ENCODE assay signal across 14 cellular contexts in genomic region chr4:39823193-39823592, GRCh38.
DNase-seq lines count a peak whose midpoint lies in the region; ATAC-seq, FAIRE-seq and TF ChIP-seq lines count a peak whose summit lies in the region.
"Had no signal": no experiment of that assay in that cellular context is flagged by ENCODE, and none has a peak within 500 bp of the region (broad histone marks: within the 10 kb centered on the region; RNA-seq: fewer than 3 reads in every experiment).

No MANE protein-coding gene starts in this region.

- CTCF ChIA-PET in GM12878 (lab: Yijun Ruan, JAX) = interaction anchor here (0.9 kb wide), 1 partner anchor 661 kb away, joined by 3 read pairs; no protein-coding TSS in a partner anchor

- H3K9me3 ChIP-seq in GM12878 (replicated peaks; ENCODE audit: control insufficient read depth, insufficient read depth, low read length) = no peaks in the 10 kb centered on the region
- no peaks in the 10 kb centered on the region for H3K9me3 ChIP-seq in right cardiac atrium (ENCODE audit: control insufficient read depth, low read length)
- H3K9me3 ChIP-seq: neutrophil had no signal

- TF ChIP-seq POLR2A in GM12878 (IDR thresholded peaks at IDR 0.05; ENCODE audit: low read depth, low read length) = no peak

- POLR2A ChIA-PET in GM12878 (lab: Charles Lee) = no interaction called here

- WGBS in GM12878 (ENCODE audit: insufficient coverage, insufficient replicate concordance, low lambda C conversion rate, missing lambda C conversion rate) = 92% methylated on average over 2 of the region's 2 CpGs
- 54% methylated on average over 2 of the region's 2 CpGs for WGBS in right cardiac atrium

- no peak for TF ChIP-seq RAD21 in GM12878 (IDR thresholded peaks at IDR 0.05; ENCODE audit: insufficient read depth, low read depth, low read length)

- TF ChIP-seq EP300 in GM12878 (IDR thresholded peaks at IDR 0.05; ENCODE audit: borderline replicate concordance in 1 of 2, control insufficient read depth in 1 of 2, low read depth in 2 of 2, low read length in 2 of 2) = no peak

- H2AFZ ChIP-seq in GM12878 (ENCODE audit: control insufficient read depth, low read depth, low read length) = no peak overlapping the region

- ATAC-seq in GM12878 = no peak
- ATAC-seq in right cardiac atrium = peak; percentile 46 to 55
- no peak for ATAC-seq in GM19467 (IDR thresholded peaks at IDR 0.05; ENCODE audit: unreplicated experiment)
- ATAC-seq in GM18498 (IDR thresholded peaks at IDR 0.05; ENCODE audit: unreplicated experiment) = no peak
- ATAC-seq: HepG2 had no signal

- no peak for TF ChIP-seq CTCF in AG10803 (conservative IDR thresholded peaks at IDR 0.05; ENCODE audit: low read length)
- TF ChIP-seq CTCF in GM12878 (IDR thresholded peaks at IDR 0.05 in 2 of 3, conservative IDR thresholded peaks at IDR 0.05 in 1 of 3; ENCODE audit: control insufficient read depth in 2 of 3, extremely low read depth in 1 of 3, insufficient read depth in 1 of 3, low read depth in 3 of 3, low read length in 3 of 3) = no peak

- no peak overlapping the region for H3K9ac ChIP-seq in GM12878 (ENCODE audit: control insufficient read depth, insufficient read depth, low read length)

- no peaks in the 10 kb centered on the region for H3K27me3 ChIP-seq in GM12878 (replicated peaks in 1 of 2; ENCODE audit: control insufficient read depth in 2 of 2, insufficient read depth in 2 of 2, low read length in 1 of 2)
- no peaks in the 10 kb centered on the region for H3K27me3 ChIP-seq in right cardiac atrium (ENCODE audit: control insufficient read depth, insufficient read depth)
- H3K27me3 ChIP-seq: neutrophil had no signal

- BruUV-seq in GM12878 (replicated peaks; lab: Mats Ljungman, UMichigan) = TSS peak; percentile 28

- no peak overlapping the region for H3K4me2 ChIP-seq in GM12878 (ENCODE audit: control insufficient read depth, insufficient read depth)

- H3K36me3 ChIP-seq in GM12878 (ENCODE audit: control insufficient read depth in 2 of 2, insufficient read depth in 2 of 2, low read length in 1 of 2) = peaks cover 0 to 5% of the 10 kb centered on the region in 2 experiments; a peak in 1 of 4 replicates

- DNase-seq in AG10803 (ENCODE audit: low read depth) (peak; percentile 81), GM04504 (ENCODE audit: low read depth) (peak; percentile 30), GM12878 (ENCODE audit: low read depth, low spot score) (no peak), right cardiac atrium (no peak)
- DNase-seq in activated CD4-positive, alpha-beta T cell treated with anti-CD3 and anti-CD28 coated beads for 48 hours = no peak
- DNase-seq: activated CD4-positive, alpha-beta T cell treated with anti-CD3 and anti-CD28 coated beads, Interleukin-2, amount 10 ng/mL, durations not matched to agents 7 days and 5 days; activated gamma-delta T cell; NCI-H1105 had no signal

- H3K27ac ChIP-seq in GM12878 (ENCODE audit: control insufficient read depth, insufficient read depth) = no peak overlapping the region
- no peak overlapping the region for H3K27ac ChIP-seq in right cardiac atrium (ENCODE audit: low read length)
- H3K27ac ChIP-seq: neutrophil, skin epidermis had no signal

- SMC1A ChIA-PET in GM12878 (lab: Charles Lee; ENCODE audit: uncharacterized antibody, unreplicated experiment) = no interaction called here

- no peaks in the 10 kb centered on the region for H4K20me1 ChIP-seq in GM12878 (ENCODE audit: control insufficient read depth, insufficient read depth)

- in situ Hi-C loops in GM12878 (cut with MboI) = no loop called here

- H3K4me1 ChIP-seq in GM12878 (ENCODE audit: control insufficient read depth, insufficient read depth, low read length) = no peaks in the 10 kb centered on the region
- no peaks in the 10 kb centered on the region for H3K4me1 ChIP-seq in right cardiac atrium (ENCODE audit: control insufficient read depth, insufficient read depth, low read length)

- FAIRE-seq in GM12878 (lab: Jason Lieb, UNC) = no peak
- FAIRE-seq: endothelial cell of umbilical vein, HepG2 had no signal

- H3K4me3 ChIP-seq in AG10803 (ENCODE audit: low read length) (no peak overlapping the region), GM12878 (no peak overlapping the region), right cardiac atrium (ENCODE audit: low read length) (no peak overlapping the region)
- H3K4me3 ChIP-seq: skin epidermis had no signal

- RAD21 ChIA-PET in GM12878 (lab: Charles Lee; ENCODE audit: unreplicated experiment) = no interaction called here

- intact Hi-C loops in GM12878 (cut with micrococcal nuclease; ENCODE audit: unreplicated experiment) (no loop called here), right cardiac atrium (cut with DNase I) (no loop called here)

- no peaks in the 10 kb centered on the region for H3K79me2 ChIP-seq in GM12878 (ENCODE audit: control insufficient read depth, insufficient read depth, low read length)

TF ChIP-seq in GM12878, 131 proteins besides CTCF, POLR2A, EP300 and RAD21:
- TF ChIP-seq ZNF207 (IDR thresholded peaks at IDR 0.05; ENCODE audit: borderline replicate concordance) (no peak), SMARCA5 (IDR thresholded peaks at IDR 0.05) (no peak), BMI1 (IDR thresholded peaks at IDR 0.05; ENCODE audit: borderline replicate concordance) (no peak), BCL11A (IDR thresholded peaks at IDR 0.05; ENCODE audit: low read depth, low read length) (no peak), MAX (IDR thresholded peaks at IDR 0.05; ENCODE audit: low read depth, low read length) (no peak), YY1 (IDR thresholded peaks at IDR 0.05; ENCODE audit: low read depth, low read length) (no peak)

Comparison
In these comparisons a context has a peak if more than half of its experiments do, and no peak if none do; other contexts are left out.
1. DNase-seq: peak in AG10803 (single experiment) and GM04504 (single experiment); none in GM12878 (single experiment), right cardiac atrium (0 of 3) and activated CD4-positive, alpha-beta T cell treated with anti-CD3 and anti-CD28 coated beads for 48 hours (single experiment).
2. ATAC-seq: peak in right cardiac atrium (2 of 2); none in GM12878 (single experiment), GM19467 (single experiment) and GM18498 (single experiment).